ENCODE assay signal across 1 cellular context in genomic region chr1:221694109-221694508, GRCh38.
TF ChIP-seq lines count a peak whose summit lies in the region.

No MANE protein-coding gene starts in this region.

TF ChIP-seq in GM12878, 131 proteins besides CTCF, POLR2A, EP300 and RAD21 (continued from another document):
- TF ChIP-seq EGR1 (IDR thresholded peaks at IDR 0.05; ENCODE audit: borderline replicate concordance in 1 of 2, low read depth in 2 of 2, low read length in 2 of 2) (no peak), BMI1 (IDR thresholded peaks at IDR 0.05; ENCODE audit: borderline replicate concordance) (no peak)
